ENCODE assay signal across 20 cellular contexts in genomic region chr15:71629147-71629760, GRCh38.
DNase-seq lines count a peak whose midpoint lies in the region; ATAC-seq and TF ChIP-seq lines count a peak whose summit lies in the region.
"Had no signal": no experiment of that assay in that cellular context is flagged by ENCODE, and none has a peak within 500 bp of the region (broad histone marks: within the 10 kb centered on the region; RNA-seq: fewer than 3 reads in every experiment).

No MANE protein-coding gene starts in this region.

- peak overlapping the region; percentile 46 for H3K27ac ChIP-seq in cardiac muscle cell
- no peak overlapping the region for H3K27ac ChIP-seq in mesenchymal stem cell (ENCODE audit: low read length, poor library complexity, severe bottlenecking)
- H3K27ac ChIP-seq in skin epidermis = peak overlapping the region in 11 of 21 experiments; percentile 14 to 84 (median 55)
- H3K27ac ChIP-seq: A549, BLaER1 had no signal

- no peak overlapping the region for H3K4me3 Mint-ChIP-seq in brain
- H3K4me3 Mint-ChIP-seq: CD8-positive, alpha-beta T cell had no signal

- no peak overlapping the region for H3K18ac ChIP-seq in mesenchymal stem cell (ENCODE audit: low read depth in 1 of 2, low read length in 2 of 2)

- peaks cover 52% of the 10 kb centered on the region for H3K4me1 Mint-ChIP-seq in brain

- H3K36me3 Mint-ChIP-seq in brain = no peaks in the 10 kb centered on the region
- H3K36me3 Mint-ChIP-seq: CD8-positive, alpha-beta T cell had no signal

- H2BK5ac ChIP-seq in mesenchymal stem cell (ENCODE audit: low read depth, low read length, poor library complexity, severe bottlenecking) = no peak overlapping the region

- peaks cover 0 to 4% (median 0%) of the 10 kb centered on the region in 5 experiments for H3K9me3 Mint-ChIP-seq in brain
- H3K9me3 Mint-ChIP-seq: CD8-positive, alpha-beta T cell had no signal

- H4K8ac ChIP-seq in mesenchymal stem cell (ENCODE audit: low read length) = peak overlapping the region; percentile 38

- no peaks in the 10 kb centered on the region for H3K36me3 ChIP-seq in cardiac muscle cell
- H3K36me3 ChIP-seq in mesenchymal stem cell (ENCODE audit: control insufficient read depth in 1 of 2, insufficient read depth in 2 of 2, low read depth in 1 of 2, low read length in 2 of 2) = no peaks in the 10 kb centered on the region
- H3K36me3 ChIP-seq: BLaER1 had no signal

- no peak overlapping the region for H4K91ac ChIP-seq in mesenchymal stem cell (ENCODE audit: low read length)

- no peak overlapping the region for H3K14ac ChIP-seq in mesenchymal stem cell (ENCODE audit: low read length in 2 of 2)

- no peaks in the 10 kb centered on the region for H3K27me3 ChIP-seq in cardiac muscle cell
- no peaks in the 10 kb centered on the region for H3K27me3 ChIP-seq in mesenchymal stem cell (ENCODE audit: control insufficient read depth in 1 of 2, insufficient read depth in 1 of 2, low read length in 2 of 2)
- H3K27me3 ChIP-seq: BLaER1 had no signal

- peaks cover 23% of the 10 kb centered on the region for H3K4me1 ChIP-seq in cardiac muscle cell (ENCODE audit: low read depth)
- no peaks in the 10 kb centered on the region for H3K4me1 ChIP-seq in mesenchymal stem cell (ENCODE audit: control insufficient read depth, insufficient read depth, low read depth, low read length)
- H3K4me1 ChIP-seq: A549, BLaER1 had no signal

- H3K9ac ChIP-seq in mesenchymal stem cell (ENCODE audit: low read length) = no peak overlapping the region
- H3K9ac ChIP-seq: BLaER1 had no signal

- H3K23ac ChIP-seq in mesenchymal stem cell (ENCODE audit: low read length in 2 of 2) = no peak overlapping the region

- no peaks in the 10 kb centered on the region for H3K79me1 ChIP-seq in mesenchymal stem cell (replicated peaks; ENCODE audit: low read length, poor library complexity, severe bottlenecking)

- intact Hi-C loops in Right ventricle myocardium inferior (cut with DNase I) = no loop called here

- H3K27me3 Mint-ChIP-seq in brain = no peaks in the 10 kb centered on the region

- peak overlapping the region in 3 of 5 experiments; percentile 78 to 82 (median 81) for H3K27ac Mint-ChIP-seq in brain
- H3K27ac Mint-ChIP-seq: CD8-positive, alpha-beta T cell had no signal

- no peak overlapping the region for H2BK12ac ChIP-seq in mesenchymal stem cell (ENCODE audit: low read length in 2 of 2)

- WGBS in mesenchymal stem cell = 81% methylated on average over 7 of the region's 8 CpGs

- DNase-seq in cardiac muscle cell (ENCODE audit: low read depth in 1 of 2, low spot score in 1 of 2) (peak in 1 of 2 donors; percentile 24), Right ventricle myocardium inferior (ENCODE audit: missing footprints) (no peak), mesenchymal stem cell (no peak), DMS53 (lab: John Stamatoyannopoulos, UW) (no peak), NCI-H69 (lab: John Stamatoyannopoulos, UW) (no peak)
- DNase-seq in stimulated activated CD4-positive, alpha-beta T cell treated with anti-CD3 and anti-CD28 coated beads, Interleukin-4, amount 100 ng/mL, for 24 hours = no peak
- DNase-seq: Calu3; CD8-positive, alpha-beta T cell; EL; NCI-H1105; NCI-H2107; NCI-H2227 treated with DMSO at 0.1 percent for 48 hours; NCI-H510A treated with DMSO at 0.1 percent for 48 hours; NCI-H82; OCI-M1; SHP77 had no signal

- no peak overlapping the region for H3K4me3 ChIP-seq in cardiac muscle cell
- no peak overlapping the region for H3K4me3 ChIP-seq in mesenchymal stem cell (ENCODE audit: insufficient read depth in 1 of 2, low read depth in 1 of 2, low read length in 2 of 2)
- H3K4me3 ChIP-seq in skin epidermis = no peak overlapping the region
- H3K4me3 ChIP-seq: A549, BLaER1 had no signal

- H3K4me2 ChIP-seq in mesenchymal stem cell (ENCODE audit: low read length, poor library complexity, severe bottlenecking) = no peak overlapping the region
- H3K4me2 ChIP-seq: A549, BLaER1 had no signal

- H3K9me3 ChIP-seq in cardiac muscle cell (ENCODE audit: low read depth) (no peaks in the 10 kb centered on the region), mesenchymal stem cell (ENCODE audit: control insufficient read depth, low read length) (no peaks in the 10 kb centered on the region)
- H3K9me3 ChIP-seq: A549, BLaER1 had no signal

- no peak overlapping the region for H2AFZ ChIP-seq in mesenchymal stem cell (ENCODE audit: low read depth, low read length)

- ATAC-seq in Right ventricle myocardium inferior = no peak
- ATAC-seq: A549; CD8-positive, alpha-beta T cell had no signal

- H2BK120ac ChIP-seq in mesenchymal stem cell (ENCODE audit: low read depth, low read length) = no peak overlapping the region

- no peak overlapping the region for H3K4ac ChIP-seq in mesenchymal stem cell (ENCODE audit: low read depth in 1 of 2, low read length in 2 of 2)

- H2BK15ac ChIP-seq in mesenchymal stem cell (ENCODE audit: low read depth, poor library complexity, severe bottlenecking) = no peak overlapping the region

- no peak overlapping the region for H2AK5ac ChIP-seq in mesenchymal stem cell (ENCODE audit: low read length, severe bottlenecking)

- TF ChIP-seq CTCF in cardiac muscle cell (IDR thresholded peaks at IDR 0.05; ENCODE audit: low read depth, low read length) = no peak
- TF ChIP-seq CTCF in brain (conservative IDR thresholded peaks at IDR 0.05) = no peak
